Comparison of ENCODE assay signal across 15 cellular contexts in genomic region chr10:29328988-29329387, GRCh38. TPM values are rescaled to one million over a fixed set of nuclear protein-coding genes. Genes with fewer than 3 reads are reported as not detected.
DNase-seq lines count a peak whose midpoint lies in the region; ATAC-seq and TF ChIP-seq lines count a peak whose summit lies in the region.
"Had no signal": no experiment of that assay in that cellular context is flagged by ENCODE, and none has a peak within 500 bp of the region (broad histone marks: within the 10 kb centered on the region; RNA-seq: fewer than 3 reads in every experiment).

No MANE protein-coding gene starts in this region.

- TF ChIP-seq CTCF in fibroblast of pulmonary artery (IDR thresholded peaks at IDR 0.05; ENCODE audit: low read length, missing control alignments): no peak
- no peak for TF ChIP-seq CTCF in transverse colon (IDR thresholded peaks at IDR 0.05)
- TF ChIP-seq CTCF in CD8-positive, alpha-beta T cell (IDR thresholded peaks at IDR 0.05): no peak

- H3K27ac ChIP-seq in GM23248 (no peak overlapping the region), mesenchymal stem cell (ENCODE audit: low read length, poor library complexity, severe bottlenecking) (no peak overlapping the region), transverse colon (peak overlapping the region in 2 of 4 donors; percentile 8 to 33)
- no peak overlapping the region for H3K27ac ChIP-seq in CD8-positive, alpha-beta T cell (ENCODE audit: low read depth, low read length)

- H3K9me3 ChIP-seq in GM23248 (ENCODE audit: low read depth) (no peaks in the 10 kb centered on the region), mesenchymal stem cell (ENCODE audit: control insufficient read depth, low read length) (no peaks in the 10 kb centered on the region), transverse colon (no peaks in the 10 kb centered on the region)
- no peaks in the 10 kb centered on the region for H3K9me3 ChIP-seq in CD8-positive, alpha-beta T cell (ENCODE audit: low read length)

- H3K23ac ChIP-seq in mesenchymal stem cell (ENCODE audit: low read length in 2 of 2): no peak overlapping the region

- no peaks in the 10 kb centered on the region for H3K9me2 ChIP-seq in GM23248 (ENCODE audit: insufficient read depth)

- H4K91ac ChIP-seq in mesenchymal stem cell (ENCODE audit: low read length): no peak overlapping the region

- H3K4me1 ChIP-seq in GM23248 (ENCODE audit: insufficient read depth) (0 out of 2 replicates have a peak, but pooled peaks cover 10% of the 10 kb centered on the region), mesenchymal stem cell (ENCODE audit: control insufficient read depth, insufficient read depth, low read depth, low read length) (peaks cover 8% of the 10 kb centered on the region), transverse colon (no peaks in the 10 kb centered on the region)
- no peaks in the 10 kb centered on the region for H3K4me1 ChIP-seq in CD8-positive, alpha-beta T cell (ENCODE audit: insufficient read depth, low read length)

- TF ChIP-seq POLR2A in transverse colon (IDR thresholded peaks at IDR 0.05): no peak

- H3K9me3 Mint-ChIP-seq in CD8-positive, alpha-beta T cell: no peaks in the 10 kb centered on the region
- H3K9me3 Mint-ChIP-seq: endodermal cell had no signal

- H2AFZ ChIP-seq in GM23248 (no peak overlapping the region), mesenchymal stem cell (ENCODE audit: low read depth, low read length) (no peak overlapping the region)

- H3K79me1 ChIP-seq in mesenchymal stem cell (replicated peaks; ENCODE audit: low read length, poor library complexity, severe bottlenecking): no peaks in the 10 kb centered on the region

- H3K4me3 ChIP-seq in GM23248 (no peak overlapping the region), fibroblast of pulmonary artery (replicated peaks; ENCODE audit: low read depth, low read length) (no peak overlapping the region), mesenchymal stem cell (ENCODE audit: insufficient read depth in 1 of 2, low read depth in 1 of 2, low read length in 2 of 2) (peak overlapping the region in 1 of 2 experiments; percentile 31), transverse colon (no peak overlapping the region)
- H3K4me3 ChIP-seq in CD8-positive, alpha-beta T cell (ENCODE audit: low read depth, low read length): no peak overlapping the region

- peaks cover 16% of the 10 kb centered on the region for H3K27me3 Mint-ChIP-seq in CD8-positive, alpha-beta T cell (ENCODE audit: low read depth)

- TF ChIP-seq EP300 in transverse colon (IDR thresholded peaks at IDR 0.05; ENCODE audit: low read depth): no peak

- no peaks in the 10 kb centered on the region for H3K79me2 ChIP-seq in GM23248 (ENCODE audit: insufficient read depth)

- WGBS in GM23248 (ENCODE audit: low coverage in 1 of 2, low lambda C conversion rate in 2 of 2, missing lambda C conversion rate in 2 of 2), 2 experiments: 5% methylated on average over 3 of the region's 3 CpGs
- WGBS in mesenchymal stem cell: 58% methylated on average over 3 of the region's 3 CpGs
- WGBS in transverse colon (ENCODE audit: low coverage in 1 of 2), 2 donors: 23 to 40% methylated on average over 3 of the region's 3 CpGs

- H3K27ac Mint-ChIP-seq in CD8-positive, alpha-beta T cell: no peak overlapping the region
- H3K27ac Mint-ChIP-seq: endodermal cell had no signal

- no peak overlapping the region for H3K18ac ChIP-seq in mesenchymal stem cell (ENCODE audit: low read depth in 1 of 2, low read length in 2 of 2)

- H3K36me3 Mint-ChIP-seq in CD8-positive, alpha-beta T cell: no peaks in the 10 kb centered on the region

- H3K4me2 ChIP-seq in GM23248 (ENCODE audit: unreplicated experiment) (no peak overlapping the region), mesenchymal stem cell (ENCODE audit: low read length, poor library complexity, severe bottlenecking) (no peak overlapping the region)

- no peak overlapping the region for H3K4me3 Mint-ChIP-seq in CD8-positive, alpha-beta T cell
- H3K4me3 Mint-ChIP-seq: endodermal cell, IgD-negative memory B cell had no signal

- no peak overlapping the region for H2BK5ac ChIP-seq in mesenchymal stem cell (ENCODE audit: low read depth, low read length, poor library complexity, severe bottlenecking)

- no peaks in the 10 kb centered on the region for H3F3A ChIP-seq in GM23248 (ENCODE audit: insufficient read depth)

- H3K14ac ChIP-seq in mesenchymal stem cell (ENCODE audit: low read length in 2 of 2): no peak overlapping the region

- H2BK15ac ChIP-seq in mesenchymal stem cell (ENCODE audit: low read depth, poor library complexity, severe bottlenecking): no peak overlapping the region

- H2BK12ac ChIP-seq in mesenchymal stem cell (ENCODE audit: low read length in 2 of 2): no peak overlapping the region

- intact Hi-C loops in transverse colon (cut with DNase I; ENCODE audit: low total_unique reads): no loop called here
- intact Hi-C loops in CD8-positive, alpha-beta T cell (cut with DNase I, micrococcal nuclease): no loop called here

- no peak overlapping the region for H2AK5ac ChIP-seq in mesenchymal stem cell (ENCODE audit: low read length, severe bottlenecking)

- no peaks in the 10 kb centered on the region for H3K4me1 Mint-ChIP-seq in CD8-positive, alpha-beta T cell (ENCODE audit: low read depth)
- H3K4me1 Mint-ChIP-seq: IgD-negative memory B cell had no signal

- no peaks in the 10 kb centered on the region for H4K20me1 ChIP-seq in GM23248 (ENCODE audit: insufficient read depth)

- in situ Hi-C loops in GM23248 (cut with MboI): no loop called here
- in situ Hi-C loops in transverse colon (cut with MboI; ENCODE audit: low pct_ligation_motif_present in 1 of 4, low pct_unique_long_range_greater_than_20kb in 1 of 4, low sequenced_read_pairs in 3 of 4): no loop called here

- DNase-seq in GM23248 (peak; percentile 78), fibroblast of pulmonary artery (ENCODE audit: low read depth) (peak; percentile 45), mesenchymal stem cell (peak; percentile 15), transverse colon (peak; percentile 13), GM19238 (ENCODE audit: insufficient read length, low spot score) (no peak)
- DNase-seq in activated T-cell treated with anti-CD3 and anti-CD28 coated beads, Interleukin-2, amount 50 U/mL, for 48 hours: no peak
- DNase-seq in CD8-positive, alpha-beta T cell: no peak
- no peak for DNase-seq in central memory CD4-positive, alpha-beta T cell
- DNase-seq: endodermal cell, hypothalamus, NCI-H446 had no signal

- no peak overlapping the region for H3K4ac ChIP-seq in mesenchymal stem cell (ENCODE audit: low read depth in 1 of 2, low read length in 2 of 2)

- POLR2A ChIA-PET in CD8-positive, alpha-beta T cell (lab: Charles Lee): no interaction called here

- H3K36me3 ChIP-seq in GM23248 (ENCODE audit: low read depth) (no peaks in the 10 kb centered on the region), mesenchymal stem cell (ENCODE audit: control insufficient read depth in 1 of 2, insufficient read depth in 2 of 2, low read depth in 1 of 2, low read length in 2 of 2) (no peaks in the 10 kb centered on the region), transverse colon (no peaks in the 10 kb centered on the region)
- H3K36me3 ChIP-seq in CD8-positive, alpha-beta T cell (ENCODE audit: insufficient read depth, low read length): no peaks in the 10 kb centered on the region

- H4K8ac ChIP-seq in mesenchymal stem cell (ENCODE audit: low read length): no peak overlapping the region

- H3K9ac ChIP-seq in GM23248 (no peak overlapping the region), mesenchymal stem cell (ENCODE audit: low read length) (peak overlapping the region; percentile 9)

- CTCF ChIA-PET in CD8-positive, alpha-beta T cell (lab: Charles Lee): no interaction called here

- H2BK120ac ChIP-seq in mesenchymal stem cell (ENCODE audit: low read depth, low read length): no peak overlapping the region

- no peak for ATAC-seq in CD8-positive, alpha-beta T cell

- peaks cover 23% of the 10 kb centered on the region; the same call in 1 of the 2 replicates for H3K27me3 ChIP-seq in GM23248 (replicated peaks; ENCODE audit: insufficient read depth)
- peaks cover 0 to 10% of the 10 kb centered on the region in 2 experiments for H3K27me3 ChIP-seq in mesenchymal stem cell (ENCODE audit: control insufficient read depth in 1 of 2, insufficient read depth in 1 of 2, low read length in 2 of 2)
- no peaks in the 10 kb centered on the region for H3K27me3 ChIP-seq in transverse colon
- H3K27me3 ChIP-seq in CD8-positive, alpha-beta T cell (ENCODE audit: insufficient read depth, low read length): peaks cover 3% of the 10 kb centered on the region

RNA-seq across cellular contexts. Expression of gene LYZL1, which starts 40.1 kb away (rescaled TPM):
- total RNA-seq in GM23248 (2014; rRNA removed; shearing (Covaris generic)): not detected in 2 replicates
- polyA plus RNA-seq in GM23248 (2016; fragmentation: Nextera tagmentation; extraction: Ambion mirVana): not detected in 2 replicates
- not detected for polyA plus RNA-seq in mesenchymal stem cell (2013, experiment 1 of 2)
- not detected for polyA plus RNA-seq in mesenchymal stem cell (2013, experiment 2 of 2)
- not detected for total RNA-seq in transverse colon
- total RNA-seq in CD8-positive, alpha-beta T cell: not detected
- total RNA-seq: endodermal cell, H1, OCI-LY7, osteocyte had no signal
- polyA plus RNA-seq: H1, IgD-negative memory B cell had no signal

Comparison
In these comparisons a context has a peak if more than half of its experiments do, and no peak if none do; other contexts are left out.
1. DNase-seq: peak in GM23248 (single experiment), fibroblast of pulmonary artery (single experiment), mesenchymal stem cell (single experiment) and transverse colon (single experiment); none in activated T-cell treated with anti-CD3 and anti-CD28 coated beads, Interleukin-2, amount 50 U/mL, for 48 hours (0 of 2), GM19238 (single experiment), CD8-positive, alpha-beta T cell (0 of 7) and central memory CD4-positive, alpha-beta T cell (single experiment).